8 cellular contexts compared by ENCODE assay signal in the genomic region with DNA sequence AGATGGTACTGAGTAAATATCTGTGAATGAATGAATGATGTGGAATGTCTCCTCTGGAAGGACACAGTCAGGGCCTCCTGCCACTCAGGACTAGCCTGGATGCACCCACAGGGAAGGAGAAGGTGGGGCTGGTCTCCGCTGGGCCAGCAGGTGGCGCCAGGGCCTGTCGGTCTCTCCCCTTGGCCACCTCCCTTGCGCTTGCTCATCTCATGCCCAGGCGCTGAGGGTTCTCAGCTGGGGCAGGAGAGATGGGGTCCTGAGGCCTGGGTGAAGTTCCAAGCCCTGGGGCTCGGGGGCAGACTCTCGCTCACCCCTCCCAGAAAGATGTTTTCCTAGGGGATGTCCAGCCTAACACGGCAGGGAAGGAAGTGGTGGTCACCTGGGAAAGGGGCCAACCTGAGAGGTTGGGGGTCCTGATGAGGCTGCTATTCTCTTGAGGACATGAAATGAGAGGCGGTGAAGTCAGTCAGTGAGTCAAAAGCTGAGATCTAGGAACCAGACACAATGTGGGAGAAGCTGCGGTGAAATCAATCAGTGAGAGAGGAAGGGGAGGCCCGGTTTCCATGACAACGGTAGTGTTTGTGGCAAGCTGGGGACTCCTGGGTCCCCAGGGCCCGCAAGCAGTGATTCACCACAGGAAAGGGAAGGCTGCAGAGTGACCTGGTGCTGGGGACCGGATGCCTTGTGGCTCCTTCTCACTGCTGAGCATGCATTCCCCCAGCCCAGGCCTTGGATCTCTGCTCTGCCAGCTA. TPM values are rescaled to one million over a fixed set of nuclear protein-coding genes. Genes with fewer than 3 reads are reported as not detected.
DNase-seq lines count a peak whose midpoint lies in the region; ATAC-seq and TF ChIP-seq lines count a peak whose summit lies in the region.

No MANE protein-coding gene starts in this region.

- peaks cover 14% of the 10 kb centered on the region for H3K4me1 ChIP-seq in upper lobe of right lung

- peaks cover 34% of the 10 kb centered on the region for H3K4me1 Mint-ChIP-seq in activated naive CD8-positive, alpha-beta T cell treated with anti-CD3 and anti-CD28 coated beads, Interleukin-2, amount 10 ng/mL, durations not matched to agents 7 days and 5 days
- H3K4me1 Mint-ChIP-seq in progenitor cell of endocrine pancreas (ENCODE audit: low read depth) = peaks cover 14% of the 10 kb centered on the region

- H3K27me3 Mint-ChIP-seq in activated naive CD8-positive, alpha-beta T cell treated with anti-CD3 and anti-CD28 coated beads, Interleukin-2, amount 10 ng/mL, durations not matched to agents 7 days and 5 days = peaks cover 56% of the 10 kb centered on the region
- no peaks in the 10 kb centered on the region for H3K27me3 Mint-ChIP-seq in progenitor cell of endocrine pancreas

- no peak overlapping the region for H3K27ac Mint-ChIP-seq in activated naive CD8-positive, alpha-beta T cell treated with anti-CD3 and anti-CD28 coated beads, Interleukin-2, amount 10 ng/mL, durations not matched to agents 7 days and 5 days
- H3K27ac Mint-ChIP-seq in progenitor cell of endocrine pancreas = no peak overlapping the region

- intact Hi-C loops in Right ventricle myocardium inferior (cut with DNase I) (loop anchor here (1.0 kb wide), 1 partner anchor 33 kb away; no protein-coding TSS in a partner anchor), upper lobe of right lung (cut with DNase I) (loop anchor here (5.0 kb wide), 1 partner anchor 35 kb away; no protein-coding TSS in a partner anchor)

- POLR2A ChIA-PET in GM10248 (lab: Yijun Ruan, JAX) = interaction anchor here (0.6 to 13.4 kb wide), 4 partner anchors 9 to 52 kb away, joined by 5 to 266 read pairs (median 6); a partner anchor contains a TSS
- POLR2A ChIA-PET in activated naive CD8-positive, alpha-beta T cell treated with anti-CD3 and anti-CD28 coated beads, Interleukin-2, amount 10 ng/mL, durations not matched to agents 7 days and 5 days (lab: Charles Lee) = interaction anchor here (1.2 to 5.0 kb wide), 2 partner anchors 31 to 116 kb away, joined by 3 to 44 read pairs; a partner anchor contains a TSS

- peak overlapping the region; percentile 63 for H3K27ac ChIP-seq in upper lobe of right lung

- no peaks in the 10 kb centered on the region for H3K36me3 ChIP-seq in upper lobe of right lung

- H3K4me3 ChIP-seq in HFF-Myc (replicated peaks; ENCODE audit: low read depth, low read length) (no peak overlapping the region), upper lobe of right lung (no peak overlapping the region)

- peak overlapping the region; percentile 31 for H3K4me3 Mint-ChIP-seq in activated naive CD8-positive, alpha-beta T cell treated with anti-CD3 and anti-CD28 coated beads, Interleukin-2, amount 10 ng/mL, durations not matched to agents 7 days and 5 days
- H3K4me3 Mint-ChIP-seq in progenitor cell of endocrine pancreas (ENCODE audit: low read depth) = no peak overlapping the region

- peak; percentile 86 for TF ChIP-seq CTCF in GM10248 (IDR thresholded peaks at IDR 0.05; ENCODE audit: control extremely low read depth, extremely low read depth, low read depth, missing control alignments)
- peak; percentile 99 for TF ChIP-seq CTCF in HFF-Myc (IDR thresholded peaks at IDR 0.05; ENCODE audit: low read depth, low read length, missing control alignments)
- peak; percentile 93 for TF ChIP-seq CTCF in progenitor cell of endocrine pancreas (IDR thresholded peaks at IDR 0.05; ENCODE audit: unreplicated experiment)
- TF ChIP-seq CTCF in upper lobe of right lung (IDR thresholded peaks at IDR 0.05) = peak; percentile 98

- no peaks in the 10 kb centered on the region for H3K9me3 Mint-ChIP-seq in activated naive CD8-positive, alpha-beta T cell treated with anti-CD3 and anti-CD28 coated beads, Interleukin-2, amount 10 ng/mL, durations not matched to agents 7 days and 5 days
- H3K9me3 Mint-ChIP-seq in progenitor cell of endocrine pancreas (ENCODE audit: low read depth) = no peaks in the 10 kb centered on the region

- CTCF ChIA-PET in GM10248 (lab: Yijun Ruan, JAX) = interaction anchor here (0.8 to 29.1 kb wide), 35 partner anchors 8 to 349 kb away, joined by 3 to 1172 read pairs (median 5); a partner anchor contains a TSS

- ATAC-seq in activated naive CD8-positive, alpha-beta T cell treated with anti-CD3 and anti-CD28 coated beads, Interleukin-2, amount 10 ng/mL, durations not matched to agents 7 days and 5 days (ENCODE audit: low read depth) = peak; percentile 80
- ATAC-seq in Right ventricle myocardium inferior (peak; percentile 96), upper lobe of right lung (peak; percentile 99)

- no peaks in the 10 kb centered on the region for H3K36me3 Mint-ChIP-seq in activated naive CD8-positive, alpha-beta T cell treated with anti-CD3 and anti-CD28 coated beads, Interleukin-2, amount 10 ng/mL, durations not matched to agents 7 days and 5 days
- peaks cover 14% of the 10 kb centered on the region for H3K36me3 Mint-ChIP-seq in progenitor cell of endocrine pancreas (ENCODE audit: insufficient read depth)

- H3K9me3 ChIP-seq in upper lobe of right lung = no peaks in the 10 kb centered on the region

- peak; percentile 84 for DNase-seq in GM10248 (ENCODE audit: extremely low spot score)
- DNase-seq in HFF-Myc (ENCODE audit: extremely low read depth, low read depth) = no peak
- peak; percentile 91 for DNase-seq in MV-4-11 (lab: John Stamatoyannopoulos, UW)
- peak; percentile 82 for DNase-seq in SW480 (ENCODE audit: low spot score)
- DNase-seq in activated naive CD8-positive, alpha-beta T cell treated with anti-CD3 and anti-CD28 coated beads, Interleukin-2, amount 10 ng/mL, durations not matched to agents 7 days and 5 days = peak; percentile 82
- peak; percentile 95 for DNase-seq in Right ventricle myocardium inferior (ENCODE audit: missing footprints)
- DNase-seq in progenitor cell of endocrine pancreas (ENCODE audit: low spot score, unreplicated experiment) = peak; percentile 72
- DNase-seq in upper lobe of right lung = peak; percentile 95

- no peaks in the 10 kb centered on the region for H3K27me3 ChIP-seq in upper lobe of right lung

RNA-seq across cellular contexts. Expression of a gene that starts 14.6 kb away (rescaled TPM):
- total RNA-seq in activated naive CD8-positive, alpha-beta T cell treated with anti-CD3 and anti-CD28 coated beads, Interleukin-2, amount 10 ng/mL, durations not matched to agents 7 days and 5 days = under 1 TPM; 0.09 to 0.11 TPM
- total RNA-seq in Right ventricle myocardium inferior (0.24 TPM), progenitor cell of endocrine pancreas (112 and 113 TPM in 2 replicates), upper lobe of right lung (0.52 TPM)

RNA-seq across cellular contexts. Expression of a gene that starts 17.7 kb away (rescaled TPM):
- total RNA-seq in activated naive CD8-positive, alpha-beta T cell treated with anti-CD3 and anti-CD28 coated beads, Interleukin-2, amount 10 ng/mL, durations not matched to agents 7 days and 5 days = 10 to 100 TPM; 11.7 to 13.0 TPM
- total RNA-seq in Right ventricle myocardium inferior (288 TPM), progenitor cell of endocrine pancreas (83.5 and 92.7 TPM in 2 replicates), upper lobe of right lung (235 TPM)

RNA-seq across cellular contexts. Expression of a gene that starts 35.9 kb away (rescaled TPM):
- under 1 TPM; 0.86 to 0.91 TPM for total RNA-seq in activated naive CD8-positive, alpha-beta T cell treated with anti-CD3 and anti-CD28 coated beads, Interleukin-2, amount 10 ng/mL, durations not matched to agents 7 days and 5 days
- total RNA-seq in Right ventricle myocardium inferior (not detected), progenitor cell of endocrine pancreas (93.8 and 99.1 TPM in 2 replicates), upper lobe of right lung (62.0 TPM)

RNA-seq across cellular contexts. Expression of a gene that starts 42.2 kb away (rescaled TPM):
- total RNA-seq in activated naive CD8-positive, alpha-beta T cell treated with anti-CD3 and anti-CD28 coated beads, Interleukin-2, amount 10 ng/mL, durations not matched to agents 7 days and 5 days = 10 to 100 TPM; 50.9 to 52.6 TPM
- total RNA-seq in Right ventricle myocardium inferior (63.8 TPM), progenitor cell of endocrine pancreas (61.0 and 63.0 TPM in 2 replicates), upper lobe of right lung (49.7 TPM)

RNA-seq across cellular contexts. Expression of a gene that starts 43.2 kb away (rescaled TPM):
- total RNA-seq in activated naive CD8-positive, alpha-beta T cell treated with anti-CD3 and anti-CD28 coated beads, Interleukin-2, amount 10 ng/mL, durations not matched to agents 7 days and 5 days = 10 to 100 TPM; 31.9 to 37.9 TPM
- total RNA-seq in Right ventricle myocardium inferior (33.5 TPM), progenitor cell of endocrine pancreas (94.2 and 97.8 TPM in 2 replicates), upper lobe of right lung (37.0 TPM)

Comparison
In these comparisons a context has a peak if more than half of its experiments do, and no peak if none do; other contexts are left out.
1. RNA of a gene that starts 14.6 kb away (total RNA-seq): 112 to 113 TPM in progenitor cell of endocrine pancreas; 0.52 TPM in upper lobe of right lung (single experiment), 0.24 TPM in Right ventricle myocardium inferior (single experiment) and 0.09 to 0.11 TPM in activated naive CD8-positive, alpha-beta T cell treated with anti-CD3 and anti-CD28 coated beads, Interleukin-2, amount 10 ng/mL, durations not matched to agents 7 days and 5 days; every median in the first group is over 10 times any median in the second.
2. RNA of a gene that starts 35.9 kb away (total RNA-seq): 93.8 to 99.1 TPM in progenitor cell of endocrine pancreas and 62.0 TPM in upper lobe of right lung (single experiment); 0.86 to 0.91 TPM in activated naive CD8-positive, alpha-beta T cell treated with anti-CD3 and anti-CD28 coated beads, Interleukin-2, amount 10 ng/mL, durations not matched to agents 7 days and 5 days and not detected in Right ventricle myocardium inferior (single experiment); every median in the first group is over 10 times any median in the second.
3. Peak in every context shown above with its lines, with median percentiles within 50 percentile points of each other: CTCF ChIP-seq and ATAC-seq.